Comparison of ENCODE assay signal across 8 cellular contexts in the genomic region with DNA sequence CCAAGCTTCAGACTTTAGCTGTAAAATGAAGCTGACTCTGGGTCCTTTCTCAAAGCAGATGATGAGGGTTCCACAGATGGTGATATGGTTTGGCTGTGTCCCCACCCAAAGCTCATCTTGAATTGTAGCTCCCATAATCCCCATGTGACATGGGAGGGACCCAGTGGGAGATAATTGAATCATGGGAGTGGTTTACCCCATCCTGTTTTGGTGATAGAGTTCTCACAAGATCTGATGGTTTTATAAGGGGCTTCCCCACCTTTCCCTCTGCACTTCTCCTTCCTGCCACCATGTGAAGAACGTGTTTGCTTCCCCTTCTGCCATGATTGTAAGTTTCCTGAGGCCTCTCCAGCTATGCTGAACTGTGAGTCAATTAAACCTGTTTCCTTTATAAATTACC.
DNase-seq lines count a peak whose midpoint lies in the region; ATAC-seq and TF ChIP-seq lines count a peak whose summit lies in the region.
"Not testable (repeated sequence)": the region's sequence is repeated elsewhere in the genome, so short reads cannot be mapped to it uniquely, and the experiment has no call there.

No MANE protein-coding gene starts in this region.

- H3K4me1 Mint-ChIP-seq in CD8-positive, alpha-beta memory T cell, result peaks cover 23 to 30% (median 30%) of the 10 kb centered on the region in 3 donors
- peaks cover 43% of the 10 kb centered on the region for H3K4me1 Mint-ChIP-seq in activated B cell treated with CpG ODN at 0.5 μM for 24 hours
- peaks cover 29% of the 10 kb centered on the region for H3K4me1 Mint-ChIP-seq in activated CD8-positive, alpha-beta T cell treated with anti-CD3 and anti-CD28 coated beads for 36 hours (ENCODE audit: low read depth)
- peaks cover 21% of the 10 kb centered on the region for H3K4me1 Mint-ChIP-seq in activated naive CD4-positive, alpha-beta T cell treated with anti-CD3 and anti-CD28 coated beads for 36 hours (ENCODE audit: low read depth)
- H3K4me1 Mint-ChIP-seq in activated naive CD8-positive, alpha-beta T cell treated with anti-CD3 and anti-CD28 coated beads, Interleukin-2, amount 50 U/mL, for 24 hours, result peaks cover 32% of the 10 kb centered on the region
- peaks cover 44 to 66% of the 10 kb centered on the region in 2 donors for H3K4me1 Mint-ChIP-seq in immature natural killer cell
- peaks cover 23 to 34% of the 10 kb centered on the region in 2 donors for H3K4me1 Mint-ChIP-seq in natural killer cell treated with Interleukin-12 subunit alpha and Interleukin-12 subunit beta and Interleukin-15 and Interleukin-18, amount 100 ng/mL, for 72 hours (ENCODE audit: low read depth in 2 of 2)
- peaks cover 28% of the 10 kb centered on the region for H3K4me1 Mint-ChIP-seq in stimulated activated naive CD8-positive, alpha-beta T cell treated with anti-CD3 and anti-CD28 coated beads, Interleukin-15, amount 100 ng/mL, for 72 hours

- CTCF ChIA-PET in CD8-positive, alpha-beta memory T cell (lab: Charles Lee), result not testable (repeated sequence)
- CTCF ChIA-PET in activated B cell treated with CpG ODN at 0.5 μM for 24 hours (lab: Charles Lee), result interaction anchor here (0.6 to 0.9 kb wide), 4 partner anchors 89 to 154 kb away, joined by 3 read pairs; no protein-coding TSS in a partner anchor
- CTCF ChIA-PET in activated CD8-positive, alpha-beta T cell treated with anti-CD3 and anti-CD28 coated beads for 36 hours (lab: Charles Lee), result interaction anchor here (0.9 to 1.5 kb wide), 5 partner anchors 9 to 139 kb away, joined by 3 to 6 read pairs (median 3); no protein-coding TSS in a partner anchor
- CTCF ChIA-PET in activated naive CD4-positive, alpha-beta T cell treated with anti-CD3 and anti-CD28 coated beads for 36 hours (lab: Charles Lee), result interaction anchor here (0.7 kb wide), 1 partner anchor 35 kb away, joined by 3 read pairs; no protein-coding TSS in a partner anchor

- peak in 2 of 5 donors; percentile 6 for DNase-seq in CD8-positive, alpha-beta memory T cell
- not testable (repeated sequence) for DNase-seq in activated B cell treated with CpG ODN at 0.5 μM for 24 hours; activated naive CD4-positive, alpha-beta T cell treated with anti-CD3 and anti-CD28 coated beads for 36 hours; activated naive CD8-positive, alpha-beta T cell treated with anti-CD3 and anti-CD28 coated beads, Interleukin-2, amount 50 U/mL, for 24 hours; natural killer cell treated with Interleukin-12 subunit alpha and Interleukin-12 subunit beta and Interleukin-15 and Interleukin-18, amount 100 ng/mL, for 72 hours (ENCODE audit: low spot score)
- DNase-seq in activated CD8-positive, alpha-beta T cell treated with anti-CD3 and anti-CD28 coated beads for 36 hours, result peak; percentile 43
- peak; percentile 45 to 58 (median 54) for DNase-seq in immature natural killer cell
- DNase-seq in stimulated activated naive CD8-positive, alpha-beta T cell treated with anti-CD3 and anti-CD28 coated beads, Interleukin-15, amount 100 ng/mL, for 72 hours, result peak in 1 of 2 donors; percentile 19

- intact Hi-C loops in activated B cell treated with CpG ODN at 0.5 μM for 24 hours (cut with micrococcal nuclease), result loop anchor here (5.0 kb wide), 1 partner anchor 53 kb away; no protein-coding TSS in a partner anchor
- intact Hi-C loops in activated CD8-positive, alpha-beta T cell treated with anti-CD3 and anti-CD28 coated beads for 36 hours (cut with micrococcal nuclease), result not testable (repeated sequence)
- intact Hi-C loops in activated naive CD4-positive, alpha-beta T cell treated with anti-CD3 and anti-CD28 coated beads for 36 hours (cut with micrococcal nuclease), result loop anchor here (10.0 kb wide), 1 partner anchor 236 kb away; a partner anchor contains a TSS

- peaks cover 10% of the 10 kb centered on the region for H3K4me1 ChIP-seq in CD8-positive, alpha-beta memory T cell (ENCODE audit: insufficient read depth, low read length)

- H3K4me3 ChIP-seq in CD8-positive, alpha-beta memory T cell (ENCODE audit: low read length), result not testable (repeated sequence)

- POLR2A ChIA-PET in CD8-positive, alpha-beta memory T cell (lab: Charles Lee); activated CD8-positive, alpha-beta T cell treated with anti-CD3 and anti-CD28 coated beads for 36 hours (lab: Charles Lee): not testable (repeated sequence)
- POLR2A ChIA-PET in activated B cell treated with CpG ODN at 0.5 μM for 24 hours (lab: Charles Lee), result interaction anchor here (1.1 to 1.9 kb wide), 5 partner anchors 12 to 135 kb away, joined by 3 to 9 read pairs (median 4); no protein-coding TSS in a partner anchor

- H3K36me3 Mint-ChIP-seq in CD8-positive, alpha-beta memory T cell, result peaks cover 6 to 12% (median 7%) of the 10 kb centered on the region in 3 donors
- H3K36me3 Mint-ChIP-seq in activated B cell treated with CpG ODN at 0.5 μM for 24 hours (ENCODE audit: low read depth) (peaks cover 14% of the 10 kb centered on the region), immature natural killer cell (peaks cover 14 to 20% (median 19%) of the 10 kb centered on the region in 3 donors)
- H3K36me3 Mint-ChIP-seq in activated CD8-positive, alpha-beta T cell treated with anti-CD3 and anti-CD28 coated beads for 36 hours (ENCODE audit: low read depth), result peaks cover 34% of the 10 kb centered on the region
- H3K36me3 Mint-ChIP-seq in activated naive CD4-positive, alpha-beta T cell treated with anti-CD3 and anti-CD28 coated beads for 36 hours (ENCODE audit: low read depth), result peaks cover 10% of the 10 kb centered on the region
- peaks cover 30% of the 10 kb centered on the region for H3K36me3 Mint-ChIP-seq in activated naive CD8-positive, alpha-beta T cell treated with anti-CD3 and anti-CD28 coated beads, Interleukin-2, amount 50 U/mL, for 24 hours (ENCODE audit: low read depth)
- peaks cover 20% of the 10 kb centered on the region for H3K36me3 Mint-ChIP-seq in natural killer cell treated with Interleukin-12 subunit alpha and Interleukin-12 subunit beta and Interleukin-15 and Interleukin-18, amount 100 ng/mL, for 72 hours

- peak overlapping the region in 6 of 8 donors; percentile 36 to 85 (median 54) for H3K27ac Mint-ChIP-seq in CD8-positive, alpha-beta memory T cell
- peak overlapping the region; percentile 46 for H3K27ac Mint-ChIP-seq in activated B cell treated with CpG ODN at 0.5 μM for 24 hours
- H3K27ac Mint-ChIP-seq in activated CD8-positive, alpha-beta T cell treated with anti-CD3 and anti-CD28 coated beads for 36 hours, result peak overlapping the region; percentile 87
- peak overlapping the region; percentile 41 for H3K27ac Mint-ChIP-seq in activated naive CD4-positive, alpha-beta T cell treated with anti-CD3 and anti-CD28 coated beads for 36 hours
- peak overlapping the region; percentile 34 for H3K27ac Mint-ChIP-seq in activated naive CD8-positive, alpha-beta T cell treated with anti-CD3 and anti-CD28 coated beads, Interleukin-2, amount 50 U/mL, for 24 hours
- peak overlapping the region; percentile 74 to 90 (median 84) for H3K27ac Mint-ChIP-seq in immature natural killer cell
- not testable (repeated sequence) for H3K27ac Mint-ChIP-seq in natural killer cell treated with Interleukin-12 subunit alpha and Interleukin-12 subunit beta and Interleukin-15 and Interleukin-18, amount 100 ng/mL, for 72 hours
- peak overlapping the region in 1 of 2 donors; percentile 68 for H3K27ac Mint-ChIP-seq in stimulated activated naive CD8-positive, alpha-beta T cell treated with anti-CD3 and anti-CD28 coated beads, Interleukin-15, amount 100 ng/mL, for 72 hours

- not testable (repeated sequence) for H3K27me3 ChIP-seq in CD8-positive, alpha-beta memory T cell (ENCODE audit: insufficient read depth, low read length, poor library complexity, severe bottlenecking)

- H3K9me3 Mint-ChIP-seq in CD8-positive, alpha-beta memory T cell, result peaks cover 15 to 23% (median 19%) of the 10 kb centered on the region in 5 donors
- H3K9me3 Mint-ChIP-seq in activated B cell treated with CpG ODN at 0.5 μM for 24 hours, result peaks cover 18% of the 10 kb centered on the region
- H3K9me3 Mint-ChIP-seq in activated CD8-positive, alpha-beta T cell treated with anti-CD3 and anti-CD28 coated beads for 36 hours, result peaks cover 36% of the 10 kb centered on the region
- peaks cover 26% of the 10 kb centered on the region for H3K9me3 Mint-ChIP-seq in activated naive CD4-positive, alpha-beta T cell treated with anti-CD3 and anti-CD28 coated beads for 36 hours
- H3K9me3 Mint-ChIP-seq in activated naive CD8-positive, alpha-beta T cell treated with anti-CD3 and anti-CD28 coated beads, Interleukin-2, amount 50 U/mL, for 24 hours, result peaks cover 24% of the 10 kb centered on the region
- H3K9me3 Mint-ChIP-seq in immature natural killer cell, result peaks cover 8 to 22% (median 15%) of the 10 kb centered on the region in 6 donors
- peaks cover 11% of the 10 kb centered on the region for H3K9me3 Mint-ChIP-seq in natural killer cell treated with Interleukin-12 subunit alpha and Interleukin-12 subunit beta and Interleukin-15 and Interleukin-18, amount 100 ng/mL, for 72 hours
- H3K9me3 Mint-ChIP-seq in stimulated activated naive CD8-positive, alpha-beta T cell treated with anti-CD3 and anti-CD28 coated beads, Interleukin-15, amount 100 ng/mL, for 72 hours, result peaks cover 26 to 47% of the 10 kb centered on the region in 2 donors

- peak; percentile 29 for ATAC-seq in activated B cell treated with CpG ODN at 0.5 μM for 24 hours (ENCODE audit: low read depth)
- ATAC-seq in activated CD8-positive, alpha-beta T cell treated with anti-CD3 and anti-CD28 coated beads for 36 hours, result peak; percentile 78
- peak; percentile 42 for ATAC-seq in activated naive CD8-positive, alpha-beta T cell treated with anti-CD3 and anti-CD28 coated beads, Interleukin-2, amount 50 U/mL, for 24 hours
- ATAC-seq in natural killer cell treated with Interleukin-12 subunit alpha and Interleukin-12 subunit beta and Interleukin-15 and Interleukin-18, amount 100 ng/mL, for 72 hours, result peak in 1 of 2 donors; percentile 37
- ATAC-seq in stimulated activated naive CD8-positive, alpha-beta T cell treated with anti-CD3 and anti-CD28 coated beads, Interleukin-15, amount 100 ng/mL, for 72 hours, result peak; percentile 58

- not testable (repeated sequence) for TF ChIP-seq CTCF in activated B cell treated with CpG ODN at 0.5 μM for 24 hours (IDR thresholded peaks at IDR 0.05)
- peak; percentile 44 for TF ChIP-seq CTCF in activated CD8-positive, alpha-beta T cell treated with anti-CD3 and anti-CD28 coated beads for 36 hours (IDR thresholded peaks at IDR 0.05)

- not testable (repeated sequence) for H3K4me3 Mint-ChIP-seq in CD8-positive, alpha-beta memory T cell; activated B cell treated with CpG ODN at 0.5 μM for 24 hours; activated CD8-positive, alpha-beta T cell treated with anti-CD3 and anti-CD28 coated beads for 36 hours; activated naive CD4-positive, alpha-beta T cell treated with anti-CD3 and anti-CD28 coated beads for 36 hours; activated naive CD8-positive, alpha-beta T cell treated with anti-CD3 and anti-CD28 coated beads, Interleukin-2, amount 50 U/mL, for 24 hours; stimulated activated naive CD8-positive, alpha-beta T cell treated with anti-CD3 and anti-CD28 coated beads, Interleukin-15, amount 100 ng/mL, for 72 hours
- H3K4me3 Mint-ChIP-seq in immature natural killer cell, result peak overlapping the region; percentile 9 to 51 (median 49)
- peak overlapping the region; percentile 33 for H3K4me3 Mint-ChIP-seq in natural killer cell treated with Interleukin-12 subunit alpha and Interleukin-12 subunit beta and Interleukin-15 and Interleukin-18, amount 100 ng/mL, for 72 hours

- not testable (repeated sequence) for H3K27ac ChIP-seq in CD8-positive, alpha-beta memory T cell (ENCODE audit: low read depth, low read length)

- not testable (repeated sequence) for H3K27me3 Mint-ChIP-seq in CD8-positive, alpha-beta memory T cell; activated B cell treated with CpG ODN at 0.5 μM for 24 hours; activated CD8-positive, alpha-beta T cell treated with anti-CD3 and anti-CD28 coated beads for 36 hours; activated naive CD4-positive, alpha-beta T cell treated with anti-CD3 and anti-CD28 coated beads for 36 hours (ENCODE audit: low read depth); activated naive CD8-positive, alpha-beta T cell treated with anti-CD3 and anti-CD28 coated beads, Interleukin-2, amount 50 U/mL, for 24 hours; immature natural killer cell (ENCODE audit: low read depth in 3 of 3); natural killer cell treated with Interleukin-12 subunit alpha and Interleukin-12 subunit beta and Interleukin-15 and Interleukin-18, amount 100 ng/mL, for 72 hours; stimulated activated naive CD8-positive, alpha-beta T cell treated with anti-CD3 and anti-CD28 coated beads, Interleukin-15, amount 100 ng/mL, for 72 hours

- H3K9me3 ChIP-seq in CD8-positive, alpha-beta memory T cell (ENCODE audit: low read length), result not testable (repeated sequence)

- H3K36me3 ChIP-seq in CD8-positive, alpha-beta memory T cell (ENCODE audit: insufficient read depth, low read length), result not testable (repeated sequence)
